ENCODE assay signal across 8 cellular contexts in the genomic region with DNA sequence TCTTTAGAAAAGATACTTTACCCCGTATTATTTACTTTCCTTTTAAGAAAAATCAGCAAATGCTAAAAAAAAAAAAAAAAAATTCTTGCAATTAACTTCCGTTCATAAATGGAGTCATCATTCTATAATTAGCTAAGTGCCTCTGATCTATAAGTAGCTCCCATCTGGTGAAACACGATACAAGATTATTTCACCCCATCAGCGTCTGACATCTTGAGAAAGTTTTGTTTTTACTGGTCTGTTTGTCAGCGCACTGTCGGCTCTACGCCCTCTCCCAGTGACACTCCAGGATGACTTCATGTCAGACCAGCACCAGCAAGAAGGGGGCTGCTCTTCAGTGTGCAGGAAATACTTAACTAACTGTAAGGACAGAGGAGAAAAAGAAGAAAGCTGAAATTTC.
A peak's percentile ranks its signal among the peaks of the same experiment; 100 is the strongest.
DNase-seq lines count a peak whose midpoint lies in the region; ATAC-seq, FAIRE-seq and TF ChIP-seq lines count a peak whose summit lies in the region.

No MANE protein-coding gene starts in this region.

- TF ChIP-seq CTCF in HEK293 (tag by site-specific recombination; IDR thresholded peaks at IDR 0.05), result no peak

- peak overlapping the region; percentile 22 for H3K4me3 Mint-ChIP-seq in activated CD4-positive, alpha-beta memory T cell treated with anti-CD3 and anti-CD28 coated beads, Interleukin-2, amount 10 ng/mL, durations not matched to agents 7 days and 5 days
- no peak overlapping the region for H3K4me3 Mint-ChIP-seq in immature natural killer cell

- peaks cover 6% of the 10 kb centered on the region for H3K27me3 Mint-ChIP-seq in activated CD4-positive, alpha-beta memory T cell treated with anti-CD3 and anti-CD28 coated beads, Interleukin-2, amount 10 ng/mL, durations not matched to agents 7 days and 5 days
- H3K27me3 Mint-ChIP-seq in immature natural killer cell (ENCODE audit: low read depth in 3 of 3), result peaks cover 0 to 5% (median 3%) of the 10 kb centered on the region in 3 donors

- DNase-seq in A172 (ENCODE audit: low spot score) (peak; percentile 59), immature natural killer cell (no peak), glomerular visceral epithelial cell (ENCODE audit: extremely low spot score) (no peak)
- peak; percentile 54 for DNase-seq in activated CD4-positive, alpha-beta memory T cell treated with anti-CD3 and anti-CD28 coated beads, Interleukin-2, amount 10 ng/mL, durations not matched to agents 7 days and 5 days

- peak overlapping the region; percentile 65 for H3K27ac Mint-ChIP-seq in activated CD4-positive, alpha-beta memory T cell treated with anti-CD3 and anti-CD28 coated beads, Interleukin-2, amount 10 ng/mL, durations not matched to agents 7 days and 5 days
- H3K27ac Mint-ChIP-seq in immature natural killer cell, result no peak overlapping the region

- H3K9me3 ChIP-seq in HEK293 (ENCODE audit: control insufficient read depth, insufficient read depth, low read depth, low read length), result no peaks in the 10 kb centered on the region

- peak; percentile 82 for FAIRE-seq in islet of Langerhans (lab: Jason Lieb, UNC)

- H3K36me3 Mint-ChIP-seq in activated CD4-positive, alpha-beta memory T cell treated with anti-CD3 and anti-CD28 coated beads, Interleukin-2, amount 10 ng/mL, durations not matched to agents 7 days and 5 days (ENCODE audit: low read depth), result peaks cover 27% of the 10 kb centered on the region
- no peaks in the 10 kb centered on the region for H3K36me3 Mint-ChIP-seq in immature natural killer cell

- H3K9me3 Mint-ChIP-seq in activated CD4-positive, alpha-beta memory T cell treated with anti-CD3 and anti-CD28 coated beads, Interleukin-2, amount 10 ng/mL, durations not matched to agents 7 days and 5 days, result peaks cover 2% of the 10 kb centered on the region
- H3K9me3 Mint-ChIP-seq in immature natural killer cell, result no peaks in the 10 kb centered on the region

- POLR2A ChIA-PET in HEK293 (lab: Yijun Ruan, JAX), result interaction anchor here (0.6 kb wide), 1 partner anchor 40 kb away, joined by 3 read pairs; no protein-coding TSS in a partner anchor
- POLR2A ChIA-PET in activated CD4-positive, alpha-beta memory T cell treated with anti-CD3 and anti-CD28 coated beads, Interleukin-2, amount 10 ng/mL, durations not matched to agents 7 days and 5 days (lab: Charles Lee), result interaction anchor here (0.6 to 1.6 kb wide), 6 partner anchors 10 to 844 kb away, joined by 3 to 7 read pairs (median 4); no protein-coding TSS in a partner anchor

- H3K4me1 Mint-ChIP-seq in activated CD4-positive, alpha-beta memory T cell treated with anti-CD3 and anti-CD28 coated beads, Interleukin-2, amount 10 ng/mL, durations not matched to agents 7 days and 5 days, result peaks cover 62% of the 10 kb centered on the region
- H3K4me1 Mint-ChIP-seq in immature natural killer cell, result peaks cover 20 to 30% of the 10 kb centered on the region in 2 donors

- H3K4me1 ChIP-seq in HEK293 (ENCODE audit: control insufficient read depth, insufficient read depth, low read length), result no peaks in the 10 kb centered on the region

- CTCF ChIA-PET in HEK293 (lab: Yijun Ruan, JAX), result interaction anchor here (0.6 to 2.3 kb wide), 6 partner anchors 13 to 147 kb away, joined by 3 to 10 read pairs (median 4); no protein-coding TSS in a partner anchor
- CTCF ChIA-PET in activated CD4-positive, alpha-beta memory T cell treated with anti-CD3 and anti-CD28 coated beads, Interleukin-2, amount 10 ng/mL, durations not matched to agents 7 days and 5 days (lab: Charles Lee), result interaction anchor here (0.9 to 2.3 kb wide), 4 partner anchors 13 to 29 kb away, joined by 4 to 11 read pairs (median 4); no protein-coding TSS in a partner anchor

- no peak overlapping the region for H3K4me3 ChIP-seq in HEK293 (ENCODE audit: low read depth, low read length)

- no peaks in the 10 kb centered on the region for H3K36me3 ChIP-seq in HEK293 (ENCODE audit: control insufficient read depth in 2 of 2, insufficient read depth in 1 of 2, low read length in 2 of 2)

- ATAC-seq in GM21360 (IDR thresholded peaks at IDR 0.05; ENCODE audit: unreplicated experiment) (no peak), HG02759 (IDR thresholded peaks at IDR 0.05; ENCODE audit: unreplicated experiment) (no peak)

- H3K27ac ChIP-seq in HEK293 (ENCODE audit: extremely low read depth, low read depth, low read length), result no peak overlapping the region

TF ChIP-seq in HEK293, 187 proteins besides CTCF, POLR2A, EP300 and RAD21 (continues in another document):
- TF ChIP-seq WT1 (tag by site-specific recombination; IDR thresholded peaks at IDR 0.05), result no peak
- TF ChIP-seq, protein P1, sequence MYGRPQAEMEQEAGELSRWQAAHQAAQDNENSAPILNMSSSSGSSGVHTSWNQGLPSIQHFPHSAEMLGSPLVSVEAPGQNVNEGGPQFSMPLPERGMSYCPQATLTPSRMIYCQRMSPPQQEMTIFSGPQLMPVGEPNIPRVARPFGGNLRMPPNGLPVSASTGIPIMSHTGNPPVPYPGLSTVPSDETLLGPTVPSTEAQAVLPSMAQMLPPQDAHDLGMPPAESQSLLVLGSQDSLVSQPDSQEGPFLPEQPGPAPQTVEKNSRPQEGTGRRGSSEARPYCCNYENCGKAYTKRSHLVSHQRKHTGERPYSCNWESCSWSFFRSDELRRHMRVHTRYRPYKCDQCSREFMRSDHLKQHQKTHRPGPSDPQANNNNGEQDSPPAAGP (tag by site-specific recombination; IDR thresholded peaks at IDR 0.05), result no peak
- 0 out of 2 replicates have a peak, but pooled peaks have one; percentile 17 for TF ChIP-seq ZNF394 (tag by site-specific recombination; IDR thresholded peaks at IDR 0.05; ENCODE audit: borderline replicate concordance)
- no peak for TF ChIP-seq ZNF48 (tag by site-specific recombination; IDR thresholded peaks at IDR 0.05)
- no peak for TF ChIP-seq ZNF416 (tag by site-specific recombination; IDR thresholded peaks at IDR 0.05)
- TF ChIP-seq ZNF354C (tag by site-specific recombination; IDR thresholded peaks at IDR 0.05; ENCODE audit: borderline replicate concordance, low read depth), result no peak
- no peak for TF ChIP-seq ZNF202 (tag by site-specific recombination; IDR thresholded peaks at IDR 0.05; ENCODE audit: borderline replicate concordance)
- no peak for TF ChIP-seq MZF1 (tag by site-specific recombination; IDR thresholded peaks at IDR 0.05; ENCODE audit: borderline replicate concordance)
- TF ChIP-seq ZNF146 (tag by site-specific recombination; IDR thresholded peaks at IDR 0.05), result no peak
- TF ChIP-seq ZBTB48 (tag by site-specific recombination; IDR thresholded peaks at IDR 0.05), result no peak
- TF ChIP-seq ZNF626 (tag by site-specific recombination; IDR thresholded peaks at IDR 0.05), result no peak
- TF ChIP-seq ZNF121 (tag by site-specific recombination; IDR thresholded peaks at IDR 0.05), result no peak
- TF ChIP-seq ZBTB26 (tag by site-specific recombination; optimal IDR thresholded peaks at IDR 0.05), result no peak
- no peak for TF ChIP-seq SP3 (tag by site-specific recombination; IDR thresholded peaks at IDR 0.05)
- TF ChIP-seq ZNF157 (tag by site-specific recombination; IDR thresholded peaks at IDR 0.05), result no peak
- no peak for TF ChIP-seq RBAK (tag by site-specific recombination; IDR thresholded peaks at IDR 0.05)

Comparison
In these comparisons a context has a peak if more than half of its experiments do, and no peak if none do; other contexts are left out.
1. DNase-seq: peak in A172 (single experiment) and activated CD4-positive, alpha-beta memory T cell treated with anti-CD3 and anti-CD28 coated beads, Interleukin-2, amount 10 ng/mL, durations not matched to agents 7 days and 5 days (single experiment); none in immature natural killer cell (0 of 3) and glomerular visceral epithelial cell (single experiment).